Comparison of ENCODE assay signal across 8 cellular contexts in the genomic region with DNA sequence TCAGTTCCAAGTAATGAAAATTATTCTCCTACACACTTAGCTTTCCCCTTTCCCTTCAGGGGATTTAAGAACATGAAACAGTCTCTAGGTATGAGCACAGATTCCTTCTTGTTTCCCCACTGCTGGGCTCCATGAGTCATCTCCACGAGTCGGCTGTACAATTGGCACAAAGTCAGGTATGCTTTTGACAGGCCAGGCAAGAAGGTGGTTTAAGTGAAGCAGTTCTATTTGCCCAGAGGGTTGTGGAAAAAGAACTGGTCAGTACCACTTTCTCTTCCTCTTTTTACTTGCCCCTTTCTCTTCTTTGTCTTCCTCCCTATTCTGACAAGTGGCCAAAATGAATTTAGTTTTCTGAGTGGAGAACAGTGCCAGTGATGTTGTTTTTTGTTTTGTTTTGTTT. TPM values are rescaled to one million over a fixed set of nuclear protein-coding genes. Genes with fewer than 3 reads are reported as not detected.
A peak's percentile ranks its signal among the peaks of the same experiment; 100 is the strongest.
DNase-seq lines count a peak whose midpoint lies in the region; ATAC-seq and TF ChIP-seq lines count a peak whose summit lies in the region.

No MANE protein-coding gene starts in this region.

- H3K27me3 Mint-ChIP-seq in activated CD8-positive, alpha-beta T cell treated with anti-CD3 and anti-CD28 coated beads for 36 hours: no peaks in the 10 kb centered on the region
- H3K27me3 Mint-ChIP-seq in activated CD8-positive, alpha-beta T cell treated with anti-CD3 and anti-CD28 coated beads, Interleukin-2, amount 10 ng/mL, durations not matched to agents 7 days and 5 days (ENCODE audit: low read depth): no peaks in the 10 kb centered on the region
- no peaks in the 10 kb centered on the region for H3K27me3 Mint-ChIP-seq in effector memory CD8-positive, alpha-beta T cell

- H3K9me3 ChIP-seq in Panc1 (ENCODE audit: control insufficient read depth, insufficient read depth, low read depth, low read length) (no peaks in the 10 kb centered on the region), esophagus squamous epithelium (no peaks in the 10 kb centered on the region)

- peaks cover 30% of the 10 kb centered on the region for H3K36me3 ChIP-seq in Panc1 (ENCODE audit: control insufficient read depth, insufficient read depth, low read length)
- peaks cover 9 to 99% (median 47%) of the 10 kb centered on the region in 3 donors for H3K36me3 ChIP-seq in esophagus squamous epithelium

- no peak overlapping the region for H3K4me3 ChIP-seq in Panc1 (ENCODE audit: low read depth in 2 of 2, low read length in 2 of 2)
- H3K4me3 ChIP-seq in esophagus squamous epithelium: no peak overlapping the region

- CTCF ChIA-PET in activated CD8-positive, alpha-beta T cell treated with anti-CD3 and anti-CD28 coated beads for 36 hours (lab: Charles Lee): no interaction called here
- CTCF ChIA-PET in activated CD8-positive, alpha-beta T cell treated with anti-CD3 and anti-CD28 coated beads, Interleukin-2, amount 10 ng/mL, durations not matched to agents 7 days and 5 days (lab: Charles Lee): no interaction called here
- CTCF ChIA-PET in Panc1 (lab: Charles Lee): no interaction called here

- WGBS in esophagus squamous epithelium, 2 donors: 6 to 7% methylated on average over 2 of the region's 2 CpGs

- in situ Hi-C loops in Panc1 (cut with HindIII; ENCODE audit: low pct_unique_long_range_greater_than_20kb, low sequenced_read_pairs): no loop called here

- H3K27me3 ChIP-seq in Panc1 (ENCODE audit: control insufficient read depth, insufficient read depth, low read length) (no peaks in the 10 kb centered on the region), esophagus squamous epithelium (no peaks in the 10 kb centered on the region)

- no peak for TF ChIP-seq CTCF in activated CD8-positive, alpha-beta T cell treated with anti-CD3 and anti-CD28 coated beads for 36 hours (IDR thresholded peaks at IDR 0.05)
- no peak for TF ChIP-seq CTCF in Panc1 (IDR thresholded peaks at IDR 0.05)
- TF ChIP-seq CTCF in esophagus squamous epithelium (IDR thresholded peaks at IDR 0.05): no peak

- H3K27ac ChIP-seq in Panc1 (ENCODE audit: low read length) (peak overlapping the region; percentile 35; the same call in 1 of the 2 replicates), esophagus squamous epithelium (peak overlapping the region; percentile 25 to 73 (median 62))

- no peak for TF ChIP-seq POLR2A in esophagus squamous epithelium (IDR thresholded peaks at IDR 0.05)

- intact Hi-C loops in activated CD8-positive, alpha-beta T cell treated with anti-CD3 and anti-CD28 coated beads for 36 hours (cut with micrococcal nuclease): no loop called here
- intact Hi-C loops in Panc1 (cut with micrococcal nuclease; ENCODE audit: unreplicated experiment): no loop called here
- intact Hi-C loops in esophagus squamous epithelium (cut with DNase I): no loop called here

- H3K9me3 Mint-ChIP-seq in activated CD8-positive, alpha-beta T cell treated with anti-CD3 and anti-CD28 coated beads for 36 hours: no peaks in the 10 kb centered on the region
- no peaks in the 10 kb centered on the region for H3K9me3 Mint-ChIP-seq in activated CD8-positive, alpha-beta T cell treated with anti-CD3 and anti-CD28 coated beads, Interleukin-2, amount 10 ng/mL, durations not matched to agents 7 days and 5 days (ENCODE audit: insufficient read depth)
- H3K9me3 Mint-ChIP-seq in effector memory CD8-positive, alpha-beta T cell: no peaks in the 10 kb centered on the region

- POLR2A ChIA-PET in activated CD8-positive, alpha-beta T cell treated with anti-CD3 and anti-CD28 coated beads for 36 hours (lab: Charles Lee): no interaction called here
- POLR2A ChIA-PET in activated CD8-positive, alpha-beta T cell treated with anti-CD3 and anti-CD28 coated beads, Interleukin-2, amount 10 ng/mL, durations not matched to agents 7 days and 5 days (lab: Charles Lee): no interaction called here
- POLR2A ChIA-PET in Panc1 (lab: Charles Lee): no interaction called here

- no peak for ATAC-seq in activated CD8-positive, alpha-beta T cell treated with anti-CD3 and anti-CD28 coated beads for 36 hours
- ATAC-seq in activated CD8-positive, alpha-beta T cell treated with anti-CD3 and anti-CD28 coated beads, Interleukin-2, amount 10 ng/mL, durations not matched to agents 7 days and 5 days: no peak
- ATAC-seq in HG02970 (IDR thresholded peaks at IDR 0.05; ENCODE audit: low FRiP score, unreplicated experiment) (peak; percentile 79), Panc1 (peak; percentile 91)
- ATAC-seq in effector memory CD8-positive, alpha-beta T cell (replicated peaks): no peak

- no peak for DNase-seq in activated CD8-positive, alpha-beta T cell treated with anti-CD3 and anti-CD28 coated beads for 36 hours
- no peak for DNase-seq in activated CD8-positive, alpha-beta T cell treated with anti-CD3 and anti-CD28 coated beads, Interleukin-2, amount 10 ng/mL, durations not matched to agents 7 days and 5 days
- peak; percentile 87 for DNase-seq in Panc1 (ENCODE audit: low read depth, low spot score)
- no peak for DNase-seq in esophagus squamous epithelium (lab: John Stamatoyannopoulos, UW)
- DNase-seq in renal cortical epithelial cell (ENCODE audit: low read depth): peak; percentile 100
- no peak for DNase-seq in DMS153 (lab: John Stamatoyannopoulos, UW)
- no peak for DNase-seq in effector memory CD8-positive, alpha-beta T cell

- H3K4me1 Mint-ChIP-seq in activated CD8-positive, alpha-beta T cell treated with anti-CD3 and anti-CD28 coated beads for 36 hours (ENCODE audit: low read depth): peaks cover 6% of the 10 kb centered on the region
- no peaks in the 10 kb centered on the region for H3K4me1 Mint-ChIP-seq in activated CD8-positive, alpha-beta T cell treated with anti-CD3 and anti-CD28 coated beads, Interleukin-2, amount 10 ng/mL, durations not matched to agents 7 days and 5 days (ENCODE audit: low read depth)
- H3K4me1 Mint-ChIP-seq in effector memory CD8-positive, alpha-beta T cell (ENCODE audit: low read depth in 2 of 2): peaks cover 2 to 4% of the 10 kb centered on the region in 2 donors

- peaks cover 42% of the 10 kb centered on the region for H3K36me3 Mint-ChIP-seq in activated CD8-positive, alpha-beta T cell treated with anti-CD3 and anti-CD28 coated beads for 36 hours (ENCODE audit: low read depth)
- H3K36me3 Mint-ChIP-seq in activated CD8-positive, alpha-beta T cell treated with anti-CD3 and anti-CD28 coated beads, Interleukin-2, amount 10 ng/mL, durations not matched to agents 7 days and 5 days (ENCODE audit: low read depth): peaks cover 53% of the 10 kb centered on the region
- peaks cover 99% of the 10 kb centered on the region for H3K36me3 Mint-ChIP-seq in effector memory CD8-positive, alpha-beta T cell (ENCODE audit: insufficient read depth)

- peak overlapping the region; percentile 10 for H3K27ac Mint-ChIP-seq in activated CD8-positive, alpha-beta T cell treated with anti-CD3 and anti-CD28 coated beads for 36 hours
- H3K27ac Mint-ChIP-seq in activated CD8-positive, alpha-beta T cell treated with anti-CD3 and anti-CD28 coated beads, Interleukin-2, amount 10 ng/mL, durations not matched to agents 7 days and 5 days: no peak overlapping the region
- peak overlapping the region in 1 of 2 donors; percentile 53 for H3K27ac Mint-ChIP-seq in effector memory CD8-positive, alpha-beta T cell

- H3K4me1 ChIP-seq in Panc1 (ENCODE audit: control insufficient read depth, insufficient read depth, low read length) (peaks cover 11% of the 10 kb centered on the region), esophagus squamous epithelium (peaks cover 0 to 21% (median 17%) of the 10 kb centered on the region in 3 donors)

- no TSS peak for BruUV-seq in Panc1 (replicated peaks; lab: Mats Ljungman, UMichigan)

- H3K4me3 Mint-ChIP-seq in activated CD8-positive, alpha-beta T cell treated with anti-CD3 and anti-CD28 coated beads for 36 hours: no peak overlapping the region
- no peak overlapping the region for H3K4me3 Mint-ChIP-seq in activated CD8-positive, alpha-beta T cell treated with anti-CD3 and anti-CD28 coated beads, Interleukin-2, amount 10 ng/mL, durations not matched to agents 7 days and 5 days
- H3K4me3 Mint-ChIP-seq in effector memory CD8-positive, alpha-beta T cell: no peak overlapping the region

RNA-seq across cellular contexts. Expression of gene DYNC1H1, which starts 16.3 kb away (rescaled TPM):
- total RNA-seq in activated CD8-positive, alpha-beta T cell treated with anti-CD3 and anti-CD28 coated beads for 36 hours: 100 to 1,000 TPM; 291 to 301 TPM
- total RNA-seq in activated CD8-positive, alpha-beta T cell treated with anti-CD3 and anti-CD28 coated beads, Interleukin-2, amount 10 ng/mL, durations not matched to agents 7 days and 5 days: 100 to 1,000 TPM; 271 to 274 TPM
- total RNA-seq in Panc1 (2021; ENCODE audit: unreplicated experiment) (382 TPM), esophagus squamous epithelium (100 to 1,000 TPM; 261 to 376 (median 317) TPM), renal cortical epithelial cell (304 and 1,526 TPM in 2 replicates)
- 353 TPM for polyA plus RNA-seq in Panc1 (2012; ENCODE audit: insufficient read length)

Comparison
In these comparisons a context has a peak if more than half of its experiments do, and no peak if none do; other contexts are left out.
1. ATAC-seq: peak in HG02970 (single experiment) and Panc1 (single experiment); none in activated CD8-positive, alpha-beta T cell treated with anti-CD3 and anti-CD28 coated beads for 36 hours (single experiment), activated CD8-positive, alpha-beta T cell treated with anti-CD3 and anti-CD28 coated beads, Interleukin-2, amount 10 ng/mL, durations not matched to agents 7 days and 5 days (single experiment) and effector memory CD8-positive, alpha-beta T cell (single experiment).
2. DNase-seq: peak in Panc1 (single experiment) and renal cortical epithelial cell (single experiment); none in activated CD8-positive, alpha-beta T cell treated with anti-CD3 and anti-CD28 coated beads for 36 hours (single experiment), activated CD8-positive, alpha-beta T cell treated with anti-CD3 and anti-CD28 coated beads, Interleukin-2, amount 10 ng/mL, durations not matched to agents 7 days and 5 days (single experiment), esophagus squamous epithelium (single experiment), DMS153 (single experiment) and effector memory CD8-positive, alpha-beta T cell (0 of 3).